In the genomic region with DNA sequence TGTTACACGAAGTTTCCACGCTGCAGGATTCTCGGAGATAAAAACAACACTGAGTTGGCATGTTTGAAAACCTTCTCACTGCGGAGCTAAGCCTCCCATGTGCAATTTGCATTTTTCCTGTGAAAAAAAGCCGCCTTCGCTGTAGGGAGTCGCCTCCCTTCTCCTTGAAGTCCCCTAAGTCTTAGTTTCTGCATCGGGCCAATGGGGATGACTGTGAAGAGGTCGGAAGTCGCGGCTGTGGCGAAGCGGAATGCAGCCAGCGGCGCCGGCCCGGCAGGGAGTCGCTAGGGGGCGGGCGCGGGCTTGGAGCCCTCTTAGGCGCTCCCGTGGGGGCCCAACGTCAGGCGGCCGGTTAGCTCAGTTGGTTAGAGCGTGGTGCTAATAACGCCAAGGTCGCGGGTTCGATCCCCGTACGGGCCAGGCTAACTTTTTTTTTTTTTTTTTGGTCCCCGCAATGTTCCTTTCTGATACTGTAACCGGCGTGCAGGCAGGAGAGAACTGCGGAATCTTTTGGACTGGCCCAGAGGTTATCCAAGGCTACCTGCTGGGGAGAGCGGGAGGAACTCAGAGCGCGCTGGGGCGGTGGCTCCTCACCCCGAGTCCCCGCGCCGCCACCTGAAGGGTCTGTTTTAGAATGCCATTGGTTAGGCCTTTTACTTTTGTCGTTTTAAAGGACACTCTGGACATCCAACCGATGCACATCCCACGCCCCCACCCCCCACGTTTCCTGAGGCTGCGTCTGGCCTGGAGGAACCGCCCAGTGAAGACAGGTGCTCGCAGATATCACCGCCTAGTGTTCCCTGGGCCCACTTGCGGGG, we compare ENCODE assay signal across 8 cellular contexts. TPM values are rescaled to one million over a fixed set of nuclear protein-coding genes. Genes with fewer than 3 reads are reported as not detected.
A peak's percentile ranks its signal among the peaks of the same experiment; 100 is the strongest.
DNase-seq lines count a peak whose midpoint lies in the region; ATAC-seq, FAIRE-seq and TF ChIP-seq lines count a peak whose summit lies in the region.

No MANE protein-coding gene starts in this region.

- H3K4me1 ChIP-seq in pancreas (peaks cover 6 to 17% (median 10%) of the 10 kb centered on the region in 3 donors), thyroid gland (peaks cover 22 to 38% of the 10 kb centered on the region in 2 donors)

- 1% methylated on average over 54 of the region's 54 CpGs for WGBS in pancreas, 2 donors
- WGBS in thyroid gland, 2 donors, result 1% methylated on average over 52 to 53 of the region's 54 CpGs

- H3K4me3 Mint-ChIP-seq in activated naive CD8-positive, alpha-beta T cell treated with anti-CD3 and anti-CD28 coated beads for 36 hours, result peak overlapping the region; percentile 84

- H3K27ac Mint-ChIP-seq in activated naive CD8-positive, alpha-beta T cell treated with anti-CD3 and anti-CD28 coated beads for 36 hours, result peak overlapping the region; percentile 87

- H3K36me3 ChIP-seq in pancreas (no peaks in the 10 kb centered on the region), thyroid gland (no peaks in the 10 kb centered on the region)

- peak; percentile 86 for DNase-seq in NCI-H1092 treated with DMSO at 0.1 percent for 48 hours (lab: John Stamatoyannopoulos, UW)
- DNase-seq in SKM-1 treated with dmso at 0.1 percent for 144 hours (lab: John Stamatoyannopoulos, UW; ENCODE audit: unreplicated experiment), result peak; percentile 45
- peak; percentile 94 for DNase-seq in activated naive CD8-positive, alpha-beta T cell treated with anti-CD3 and anti-CD28 coated beads for 36 hours
- peak; percentile 96 for DNase-seq in Right ventricle myocardium superior
- peak; percentile 84 to 100 (median 96) for DNase-seq in pancreas
- DNase-seq in thyroid gland, result peak; percentile 92 to 94

- TF ChIP-seq CTCF in GM12873 (IDR thresholded peaks at IDR 0.05; ENCODE audit: insufficient read depth, low read depth, low read length, missing control alignments) (peak; percentile 74), pancreas (IDR thresholded peaks at IDR 0.05) (peak; percentile 55 to 74 (median 64)), thyroid gland (IDR thresholded peaks at IDR 0.05) (peak; percentile 26 to 95 (median 68))

- peaks cover 4% of the 10 kb centered on the region for H3K27me3 Mint-ChIP-seq in activated naive CD8-positive, alpha-beta T cell treated with anti-CD3 and anti-CD28 coated beads for 36 hours

- FAIRE-seq in pancreas (lab: Jason Lieb, UNC), result no peak

- TF ChIP-seq POLR2A in thyroid gland (IDR thresholded peaks at IDR 0.05), result peak in 1 of 2 donors; percentile 51

- no peaks in the 10 kb centered on the region for H3K9me3 Mint-ChIP-seq in activated naive CD8-positive, alpha-beta T cell treated with anti-CD3 and anti-CD28 coated beads for 36 hours

- no peaks in the 10 kb centered on the region for H3K9me3 ChIP-seq in pancreas
- H3K9me3 ChIP-seq in thyroid gland, result no peaks in the 10 kb centered on the region

- H3K36me3 Mint-ChIP-seq in activated naive CD8-positive, alpha-beta T cell treated with anti-CD3 and anti-CD28 coated beads for 36 hours, result no peaks in the 10 kb centered on the region

- peak overlapping the region; percentile 46 to 92 (median 80) for H3K27ac ChIP-seq in pancreas
- peak overlapping the region; percentile 77 to 95 (median 87) for H3K27ac ChIP-seq in thyroid gland

- intact Hi-C loops in Right ventricle myocardium superior (cut with DNase I), result no loop called here
- intact Hi-C loops in pancreas (cut with DNase I), result no loop called here
- intact Hi-C loops in thyroid gland (cut with DNase I), result loop anchor here (10.0 kb wide), 1 partner anchor 272 kb away; no protein-coding TSS in a partner anchor

- H3K27me3 ChIP-seq in pancreas, result no peaks in the 10 kb centered on the region
- H3K27me3 ChIP-seq in thyroid gland, result no peaks in the 10 kb centered on the region

- ATAC-seq in HG02678 (IDR thresholded peaks at IDR 0.05; ENCODE audit: unreplicated experiment) (peak; percentile 60), Right ventricle myocardium superior (ENCODE audit: poor library complexity) (peak; percentile 80), pancreas (peak; percentile 75 to 87 (median 80))

- H3K4me3 ChIP-seq in pancreas (peak overlapping the region; percentile 1 to 55 (median 32)), thyroid gland (replicated peaks in 1 of 3) (peak overlapping the region in 2 of 3 donors; percentile 37 to 38)

- H3K4me1 Mint-ChIP-seq in activated naive CD8-positive, alpha-beta T cell treated with anti-CD3 and anti-CD28 coated beads for 36 hours, result peaks cover 55% of the 10 kb centered on the region

RNA-seq across cellular contexts. Expression of gene ZNF839, which starts 2.6 kb away (rescaled TPM):
- total RNA-seq in activated naive CD8-positive, alpha-beta T cell treated with anti-CD3 and anti-CD28 coated beads for 36 hours, result 10 to 100 TPM; 12.9 TPM
- total RNA-seq in Right ventricle myocardium superior (7.8 TPM), pancreas (1 to 10 TPM; 5.9 to 8.3 (median 6.8) TPM), thyroid gland (10 to 100 TPM in 3 of 4 donors, 1 to 10 TPM in 1; 9.1 to 14.2 (median 12.9) TPM)
- polyA plus RNA-seq in pancreas, result 10 to 100 TPM; 16.3 to 24.9 TPM

RNA-seq across cellular contexts. Expression of gene MOK, which starts 12.0 kb away (rescaled TPM):
- 1 to 10 TPM; 6.5 to 7.4 TPM for total RNA-seq in activated naive CD8-positive, alpha-beta T cell treated with anti-CD3 and anti-CD28 coated beads for 36 hours
- total RNA-seq in Right ventricle myocardium superior (10.8 TPM), pancreas (10 to 100 TPM in 2 of 6 donors, 1 to 10 TPM in 4; 7.7 to 10.7 (median 8.6) TPM), thyroid gland (10 to 100 TPM; 38.6 to 57.7 (median 45.2) TPM)
- polyA plus RNA-seq in pancreas, result 10 to 100 TPM; 24.9 to 35.9 TPM

RNA-seq across cellular contexts. Expression of gene CINP, which starts 45.7 kb away (rescaled TPM):
- 10 to 100 TPM; 59.2 to 61.8 TPM for total RNA-seq in activated naive CD8-positive, alpha-beta T cell treated with anti-CD3 and anti-CD28 coated beads for 36 hours
- 36.0 TPM for total RNA-seq in Right ventricle myocardium superior
- total RNA-seq in pancreas, result 10 to 100 TPM; 19.5 to 26.3 (median 23.8) TPM
- 10 to 100 TPM; 25.8 to 26.4 TPM for polyA plus RNA-seq in pancreas
- total RNA-seq in thyroid gland, result 10 to 100 TPM; 31.9 to 43.3 (median 39.7) TPM

RNA-seq across cellular contexts. Expression of gene TECPR2, which starts 45.8 kb away (rescaled TPM):
- total RNA-seq in activated naive CD8-positive, alpha-beta T cell treated with anti-CD3 and anti-CD28 coated beads for 36 hours, result 1 to 10 TPM; 4.8 to 5.7 TPM
- total RNA-seq in Right ventricle myocardium superior (21.3 TPM), pancreas (10 to 100 TPM in 4 of 6 donors, 1 to 10 TPM in 2; 7.9 to 18.2 (median 11.0) TPM), thyroid gland (10 to 100 TPM; 11.8 to 23.8 (median 19.0) TPM)
- 10 to 100 TPM in 1 of 2 donors, 1 to 10 TPM in 1; 3.3 to 10.2 TPM for polyA plus RNA-seq in pancreas

Comparison
In these comparisons a context has a peak if more than half of its experiments do, and no peak if none do; other contexts are left out.
1. Peak in every context shown above with its lines: DNase-seq, ATAC-seq, H3K4me3 ChIP-seq and H3K27ac ChIP-seq.
2. DNase-seq: peak in every context shown above with its lines; median percentile 96 in pancreas; 96 in Right ventricle myocardium superior; 94 in activated naive CD8-positive, alpha-beta T cell treated with anti-CD3 and anti-CD28 coated beads for 36 hours; 93 in thyroid gland; 86 in NCI-H1092 treated with DMSO at 0.1 percent for 48 hours; 45 in SKM-1 treated with dmso at 0.1 percent for 144 hours.